ENCODE assay signal across 1 cellular context in genomic region chr5:134758504-134759341, GRCh38.
A peak's percentile ranks its signal among the peaks of the same experiment; 100 is the strongest.
TF ChIP-seq lines count a peak whose summit lies in the region.

A gene with protein sequence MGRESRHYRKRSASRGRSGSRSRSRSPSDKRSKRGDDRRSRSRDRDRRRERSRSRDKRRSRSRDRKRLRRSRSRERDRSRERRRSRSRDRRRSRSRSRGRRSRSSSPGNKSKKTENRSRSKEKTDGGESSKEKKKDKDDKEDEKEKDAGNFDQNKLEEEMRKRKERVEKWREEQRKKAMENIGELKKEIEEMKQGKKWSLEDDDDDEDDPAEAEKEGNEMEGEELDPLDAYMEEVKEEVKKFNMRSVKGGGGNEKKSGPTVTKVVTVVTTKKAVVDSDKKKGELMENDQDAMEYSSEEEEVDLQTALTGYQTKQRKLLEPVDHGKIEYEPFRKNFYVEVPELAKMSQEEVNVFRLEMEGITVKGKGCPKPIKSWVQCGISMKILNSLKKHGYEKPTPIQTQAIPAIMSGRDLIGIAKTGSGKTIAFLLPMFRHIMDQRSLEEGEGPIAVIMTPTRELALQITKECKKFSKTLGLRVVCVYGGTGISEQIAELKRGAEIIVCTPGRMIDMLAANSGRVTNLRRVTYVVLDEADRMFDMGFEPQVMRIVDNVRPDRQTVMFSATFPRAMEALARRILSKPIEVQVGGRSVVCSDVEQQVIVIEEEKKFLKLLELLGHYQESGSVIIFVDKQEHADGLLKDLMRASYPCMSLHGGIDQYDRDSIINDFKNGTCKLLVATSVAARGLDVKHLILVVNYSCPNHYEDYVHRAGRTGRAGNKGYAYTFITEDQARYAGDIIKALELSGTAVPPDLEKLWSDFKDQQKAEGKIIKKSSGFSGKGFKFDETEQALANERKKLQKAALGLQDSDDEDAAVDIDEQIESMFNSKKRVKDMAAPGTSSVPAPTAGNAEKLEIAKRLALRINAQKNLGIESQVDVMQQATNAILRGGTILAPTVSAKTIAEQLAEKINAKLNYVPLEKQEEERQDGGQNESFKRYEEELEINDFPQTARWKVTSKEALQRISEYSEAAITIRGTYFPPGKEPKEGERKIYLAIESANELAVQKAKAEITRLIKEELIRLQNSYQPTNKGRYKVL (plus strand): TSS chr5:134758779. CDS start chr5:134758939, 160 bp downstream.

TF ChIP-seq in HepG2, 621 proteins besides CTCF, POLR2A, EP300 and RAD21 (continued from another document and continues in another):
- TF ChIP-seq MAFG (CRISPR knock-in tag; IDR thresholded peaks at IDR 0.05) (no peak), THRA (CRISPR knock-in tag; IDR thresholded peaks at IDR 0.05; ENCODE audit: borderline replicate concordance) (peak; percentile 50; the same call in 1 of the 2 replicates), NR3C1 (CRISPR knock-in tag; IDR thresholded peaks at IDR 0.05) (no peak), TMF1 (CRISPR knock-in tag; IDR thresholded peaks at IDR 0.05; ENCODE audit: low read depth) (peak; percentile 92; the same call in 1 of the 2 replicates), KDM3A (CRISPR knock-in tag; IDR thresholded peaks at IDR 0.05; ENCODE audit: low read depth) (peak; percentile 94), ZNF17 (CRISPR knock-in tag; IDR thresholded peaks at IDR 0.05) (no peak), NR1H2 (CRISPR knock-in tag; IDR thresholded peaks at IDR 0.05; ENCODE audit: borderline replicate concordance, low read depth) (peak; percentile 25; the same call in 1 of the 2 replicates), ZNF383 (CRISPR knock-in tag; IDR thresholded peaks at IDR 0.05; ENCODE audit: borderline replicate concordance) (peak; percentile 90; the same call in 1 of the 2 replicates), ZNF234 (CRISPR knock-in tag; conservative IDR thresholded peaks at IDR 0.05) (peak; percentile 75; the same call in 1 of the 2 replicates), TBP (CRISPR knock-in tag; IDR thresholded peaks at IDR 0.05) (0 out of 2 replicates have a peak, but pooled peaks have one; percentile 72), ZNF737 (CRISPR knock-in tag; IDR thresholded peaks at IDR 0.05; ENCODE audit: borderline replicate concordance) (0 out of 2 replicates have a peak, but pooled peaks have one; percentile 77), SMARCE1 (IDR thresholded peaks at IDR 0.05; ENCODE audit: borderline replicate concordance) (no peak), MTF1 (CRISPR knock-in tag; IDR thresholded peaks at IDR 0.05) (no peak), ZNF709 (CRISPR knock-in tag; IDR thresholded peaks at IDR 0.05) (peak; percentile 93), ARNTL (CRISPR knock-in tag; IDR thresholded peaks at IDR 0.05) (peak; percentile 76), ZNF766 (CRISPR knock-in tag; IDR thresholded peaks at IDR 0.05; ENCODE audit: borderline replicate concordance) (peak; percentile 39; the same call in 1 of the 2 replicates), ZNF747 (CRISPR knock-in tag; IDR thresholded peaks at IDR 0.05; ENCODE audit: borderline replicate concordance) (peak; percentile 95), ZNF34 (CRISPR knock-in tag; IDR thresholded peaks at IDR 0.05; ENCODE audit: borderline replicate concordance) (peak; percentile 88; the same call in 1 of the 2 replicates), RARA (CRISPR knock-in tag; IDR thresholded peaks at IDR 0.05) (peak; percentile 47; the same call in 1 of the 2 replicates), TRIM22 (IDR thresholded peaks at IDR 0.05) (no peak), KDM2A (CRISPR knock-in tag; IDR thresholded peaks at IDR 0.05; ENCODE audit: borderline replicate concordance, low read depth) (peak; percentile 97), SOX5 (CRISPR knock-in tag; IDR thresholded peaks at IDR 0.05; ENCODE audit: borderline replicate concordance) (peak; percentile 49; the same call in 1 of the 2 replicates), ZNF678 (CRISPR knock-in tag; IDR thresholded peaks at IDR 0.05) (0 out of 2 replicates have a peak, but pooled peaks have one; percentile 13), AGO1 (IDR thresholded peaks at IDR 0.05; ENCODE audit: low read depth, low read length, poor library complexity, severe bottlenecking) (peak; percentile 53), ZNF446 (CRISPR knock-in tag; IDR thresholded peaks at IDR 0.05) (0 out of 2 replicates have a peak, but pooled peaks have one; percentile 70), FOXP1 (IDR thresholded peaks at IDR 0.05) (no peak), FOXP1 (CRISPR knock-in tag; IDR thresholded peaks at IDR 0.05) (peak; percentile 31; the same call in 1 of the 2 replicates), PCBP2 (optimal IDR thresholded peaks at IDR 0.05; ENCODE audit: low read depth, low read length, poor library complexity, severe bottlenecking) (no peak), SP140L (CRISPR knock-in tag; IDR thresholded peaks at IDR 0.05; ENCODE audit: borderline replicate concordance) (0 out of 2 replicates have a peak, but pooled peaks have one; percentile 25), CENPT (CRISPR knock-in tag; IDR thresholded peaks at IDR 0.05; ENCODE audit: low read depth) (peak; percentile 85), DNMT3B (CRISPR knock-in tag; conservative IDR thresholded peaks at IDR 0.05) (no peak), ASH2L (IDR thresholded peaks at IDR 0.05; ENCODE audit: insufficient read length, low read depth, low read length) (peak; percentile 94), GMEB1 (CRISPR knock-in tag; IDR thresholded peaks at IDR 0.05; ENCODE audit: borderline replicate concordance) (peak; percentile 97), RXRB (CRISPR knock-in tag; IDR thresholded peaks at IDR 0.05; ENCODE audit: borderline replicate concordance) (peak; percentile 79), ZBTB26 (CRISPR knock-in tag; IDR thresholded peaks at IDR 0.05; ENCODE audit: borderline replicate concordance) (peak; percentile 75), ZNF121 (CRISPR knock-in tag; IDR thresholded peaks at IDR 0.05) (peak; percentile 59; the same call in 1 of the 2 replicates), ZNF124 (CRISPR knock-in tag; IDR thresholded peaks at IDR 0.05) (peak; percentile 67; the same call in 1 of the 2 replicates), MEIS2 (CRISPR knock-in tag; IDR thresholded peaks at IDR 0.05) (peak; percentile 69; the same call in 1 of the 2 replicates), NFKBIZ (CRISPR knock-in tag; IDR thresholded peaks at IDR 0.05) (0 out of 2 replicates have a peak, but pooled peaks have one; percentile 20), EEA1 (CRISPR knock-in tag; IDR thresholded peaks at IDR 0.05; ENCODE audit: borderline replicate concordance) (0 out of 2 replicates have a peak, but pooled peaks have one; percentile 85), ZC3H13 (CRISPR knock-in tag; IDR thresholded peaks at IDR 0.05) (peak; percentile 85), ZNF598 (CRISPR knock-in tag; IDR thresholded peaks at IDR 0.05; ENCODE audit: borderline replicate concordance) (peak; percentile 80; the same call in 1 of the 2 replicates), ZNF577 (CRISPR knock-in tag; IDR thresholded peaks at IDR 0.05; ENCODE audit: borderline replicate concordance, low read depth) (no peak), ZNF800 (CRISPR knock-in tag; IDR thresholded peaks at IDR 0.05) (peak; percentile 60; the same call in 1 of the 2 replicates), THAP8 (CRISPR knock-in tag; IDR thresholded peaks at IDR 0.05; ENCODE audit: borderline replicate concordance) (peak; percentile 74; the same call in 1 of the 2 replicates), CC2D1A (CRISPR knock-in tag; IDR thresholded peaks at IDR 0.05) (no peak), THAP7 (CRISPR knock-in tag; IDR thresholded peaks at IDR 0.05) (peak; percentile 87), SMAD9 (CRISPR knock-in tag; IDR thresholded peaks at IDR 0.05) (no peak)
- TF ChIP-seq, protein P1, sequence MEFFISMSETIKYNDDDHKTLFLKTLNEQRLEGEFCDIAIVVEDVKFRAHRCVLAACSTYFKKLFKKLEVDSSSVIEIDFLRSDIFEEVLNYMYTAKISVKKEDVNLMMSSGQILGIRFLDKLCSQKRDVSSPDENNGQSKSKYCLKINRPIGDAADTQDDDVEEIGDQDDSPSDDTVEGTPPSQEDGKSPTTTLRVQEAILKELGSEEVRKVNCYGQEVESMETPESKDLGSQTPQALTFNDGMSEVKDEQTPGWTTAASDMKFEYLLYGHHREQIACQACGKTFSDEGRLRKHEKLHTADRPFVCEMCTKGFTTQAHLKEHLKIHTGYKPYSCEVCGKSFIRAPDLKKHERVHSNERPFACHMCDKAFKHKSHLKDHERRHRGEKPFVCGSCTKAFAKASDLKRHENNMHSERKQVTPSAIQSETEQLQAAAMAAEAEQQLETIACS (CRISPR knock-in tag; IDR thresholded peaks at IDR 0.05) = peak; percentile 73
- TF ChIP-seq, protein P2, sequence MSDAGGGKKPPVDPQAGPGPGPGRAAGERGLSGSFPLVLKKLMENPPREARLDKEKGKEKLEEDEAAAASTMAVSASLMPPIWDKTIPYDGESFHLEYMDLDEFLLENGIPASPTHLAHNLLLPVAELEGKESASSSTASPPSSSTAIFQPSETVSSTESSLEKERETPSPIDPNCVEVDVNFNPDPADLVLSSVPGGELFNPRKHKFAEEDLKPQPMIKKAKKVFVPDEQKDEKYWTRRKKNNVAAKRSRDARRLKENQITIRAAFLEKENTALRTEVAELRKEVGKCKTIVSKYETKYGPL (CRISPR knock-in tag; IDR thresholded peaks at IDR 0.05) = no peak
- TF ChIP-seq, protein P3, sequence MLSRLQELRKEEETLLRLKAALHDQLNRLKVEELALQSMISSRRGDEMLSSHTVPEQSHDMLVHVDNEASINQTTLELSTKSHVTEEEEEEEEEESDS (CRISPR knock-in tag; IDR thresholded peaks at IDR 0.05; ENCODE audit: borderline replicate concordance) = no peak
- TF ChIP-seq, protein P4, sequence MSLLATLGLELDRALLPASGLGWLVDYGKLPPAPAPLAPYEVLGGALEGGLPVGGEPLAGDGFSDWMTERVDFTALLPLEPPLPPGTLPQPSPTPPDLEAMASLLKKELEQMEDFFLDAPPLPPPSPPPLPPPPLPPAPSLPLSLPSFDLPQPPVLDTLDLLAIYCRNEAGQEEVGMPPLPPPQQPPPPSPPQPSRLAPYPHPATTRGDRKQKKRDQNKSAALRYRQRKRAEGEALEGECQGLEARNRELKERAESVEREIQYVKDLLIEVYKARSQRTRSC (CRISPR knock-in tag; IDR thresholded peaks at IDR 0.05; ENCODE audit: low read depth) = peak; percentile 52; the same call in 1 of the 2 replicates
